In the genomic region with DNA sequence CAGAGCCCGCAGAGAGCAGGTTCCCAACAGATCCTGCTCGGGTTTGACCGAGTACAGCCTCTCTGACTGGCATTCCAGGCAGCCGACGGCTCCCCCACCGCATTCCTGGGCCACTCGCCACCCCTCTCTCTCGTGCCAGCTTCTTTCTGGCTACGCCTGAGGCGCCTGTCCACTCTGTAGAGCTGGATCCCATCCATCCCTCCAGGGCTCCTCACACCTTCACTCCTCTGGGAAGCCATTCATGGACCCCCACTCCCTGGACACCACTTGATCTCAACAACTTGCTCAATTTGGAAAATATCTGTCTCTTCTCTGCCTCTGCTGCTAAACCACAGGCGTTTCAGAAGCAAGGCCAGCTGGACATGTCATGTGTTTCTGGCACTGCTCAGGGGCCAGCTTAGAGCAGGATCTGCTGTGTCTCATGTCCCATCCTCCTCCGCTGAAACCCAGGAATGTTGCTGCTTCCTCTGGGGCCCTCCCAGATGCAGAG, we compare ENCODE assay signal across 16 cellular contexts. TPM values are rescaled to one million over a fixed set of nuclear protein-coding genes. Genes with fewer than 3 reads are reported as not detected.
DNase-seq lines count a peak whose midpoint lies in the region; ATAC-seq and TF ChIP-seq lines count a peak whose summit lies in the region.
"Had no signal": no experiment of that assay in that cellular context is flagged by ENCODE, and none has a peak within 500 bp of the region (broad histone marks: within the 10 kb centered on the region; RNA-seq: fewer than 3 reads in every experiment).

No MANE protein-coding gene starts in this region.

- ATAC-seq in gastroesophageal sphincter = peak; percentile 82
- ATAC-seq: activated T-helper 17 cell treated with anti-CD3 and anti-CD28 coated beads, Interleukin-2, amount 50 U/mL, for 72 hours had no signal

- H3K36me3 ChIP-seq in MG63 = no peaks in the 10 kb centered on the region
- peaks cover 0 to 49% of the 10 kb centered on the region in 2 donors for H3K36me3 ChIP-seq in gastroesophageal sphincter
- H3K36me3 ChIP-seq: brain microvascular endothelial cell had no signal

- H3K9me3 Mint-ChIP-seq in endothelial cell (ENCODE audit: unreplicated experiment) = no peaks in the 10 kb centered on the region
- H3K9me3 Mint-ChIP-seq: activated T-helper 17 cell treated with anti-CD3 and anti-CD28 coated beads, Interleukin-2, amount 50 U/mL, for 72 hours; immature natural killer cell; nephron had no signal

- H3K27me3 Mint-ChIP-seq in endothelial cell (ENCODE audit: unreplicated experiment) = peaks cover 9% of the 10 kb centered on the region

- H3K4me3 Mint-ChIP-seq in endothelial cell (ENCODE audit: unreplicated experiment) = no peak overlapping the region
- H3K4me3 Mint-ChIP-seq: activated T-helper 17 cell treated with anti-CD3 and anti-CD28 coated beads, Interleukin-2, amount 50 U/mL, for 72 hours; B cell; immature natural killer cell; nephron had no signal

- no peak overlapping the region for H3K27ac Mint-ChIP-seq in endothelial cell (ENCODE audit: unreplicated experiment)
- H3K27ac Mint-ChIP-seq: activated T-helper 17 cell treated with anti-CD3 and anti-CD28 coated beads, Interleukin-2, amount 50 U/mL, for 72 hours; B cell; immature natural killer cell had no signal

- DNase-seq in AG09319 (ENCODE audit: extremely low read depth, low read depth) (peak; percentile 14), MG63 (peak; percentile 90), myocyte (ENCODE audit: low read depth) (peak; percentile 84), cortex of kidney (lab: John Stamatoyannopoulos, UW) (no peak), posterior vena cava (ENCODE audit: low spot score) (no peak), endothelial cell (ENCODE audit: low spot score) (no peak), SW 1271 (lab: John Stamatoyannopoulos, UW) (no peak)
- DNase-seq: brain microvascular endothelial cell; immature natural killer cell; Kasumi-1; stimulated activated CD8-positive, alpha-beta memory T cell treated with anti-CD3 and anti-CD28 coated beads, Interleukin-4, amount 100 ng/mL, for 48 hours had no signal

- H3K9me3 ChIP-seq in MG63 = no peaks in the 10 kb centered on the region
- H3K9me3 ChIP-seq in gastroesophageal sphincter = no peaks in the 10 kb centered on the region

- H3K4me3 ChIP-seq in MG63 = no peak overlapping the region
- no peak overlapping the region for H3K4me3 ChIP-seq in gastroesophageal sphincter

- 20 to 43% methylated on average over 7 to 9 of the region's 12 CpGs for WGBS in gastroesophageal sphincter (ENCODE audit: low coverage in 1 of 2), 2 donors

- H3K4me1 ChIP-seq in gastroesophageal sphincter = peaks cover 0 to 21% (median 9%) of the 10 kb centered on the region in 3 donors

- H3K27ac ChIP-seq in gastroesophageal sphincter = peak overlapping the region in 3 of 4 donors; percentile 5 to 51 (median 44)
- H3K27ac ChIP-seq: brain microvascular endothelial cell had no signal

- H3K36me3 Mint-ChIP-seq in endothelial cell (ENCODE audit: low read depth, unreplicated experiment) = peaks cover 4% of the 10 kb centered on the region
- H3K36me3 Mint-ChIP-seq: immature natural killer cell had no signal

- TF ChIP-seq EP300 in gastroesophageal sphincter (IDR thresholded peaks at IDR 0.05) = no peak

- no peaks in the 10 kb centered on the region for H3K27me3 ChIP-seq in MG63
- H3K27me3 ChIP-seq in gastroesophageal sphincter = no peaks in the 10 kb centered on the region
- H3K27me3 ChIP-seq: brain microvascular endothelial cell had no signal

- intact Hi-C loops in posterior vena cava (cut with DNase I) = no loop called here

- TF ChIP-seq CTCF in AG09319 (IDR thresholded peaks at IDR 0.05; ENCODE audit: low read depth, low read length) (no peak), gastroesophageal sphincter (IDR thresholded peaks at IDR 0.05) (no peak), endothelial cell (IDR thresholded peaks at IDR 0.05; ENCODE audit: unreplicated experiment) (no peak)

- TF ChIP-seq POLR2A in gastroesophageal sphincter (IDR thresholded peaks at IDR 0.05) = no peak

- no peaks in the 10 kb centered on the region for H3K4me1 Mint-ChIP-seq in endothelial cell (ENCODE audit: unreplicated experiment)
- H3K4me1 Mint-ChIP-seq: activated T-helper 17 cell treated with anti-CD3 and anti-CD28 coated beads, Interleukin-2, amount 50 U/mL, for 72 hours; B cell; immature natural killer cell had no signal

RNA-seq across cellular contexts. Expression of a gene that starts 30.6 kb away (rescaled TPM):
- not detected in 2 replicates for total RNA-seq in MG63 (2014; rRNA removed; shearing (Covaris generic); ENCODE audit: low replicate concordance)
- total RNA-seq in gastroesophageal sphincter = 1 to 10 TPM in 2 of 4 donors, under 1 TPM in 1, not detected in 1; 0.81 to 2.6 (median 1.1) TPM
- total RNA-seq in myocyte = 0.26 and 0.56 TPM in 2 replicates
- polyA plus RNA-seq in myocyte (2012) = 4.4 TPM
- under 1 TPM in 1 of 2 donors, not detected in 1; 0.19 TPM for total RNA-seq in posterior vena cava
- total RNA-seq in endothelial cell (ENCODE audit: unreplicated experiment) = not detected
- total RNA-seq: epithelial cell of proximal tubule had no signal

RNA-seq across cellular contexts. Expression of a gene that starts 45.3 kb away (rescaled TPM):
- total RNA-seq in MG63 (2014; rRNA removed; shearing (Covaris generic); ENCODE audit: low replicate concordance) = not detected in 2 replicates
- total RNA-seq in gastroesophageal sphincter (10 to 100 TPM in 3 of 4 donors, 1 to 10 TPM in 1; 7.0 to 23.4 (median 12.3) TPM), myocyte (0.13 TPM in 1 of 2 replicates, not detected in the other), posterior vena cava (10 to 100 TPM; 11.3 to 13.4 TPM), endothelial cell (ENCODE audit: unreplicated experiment) (18.4 TPM)
- 0.20 TPM for polyA plus RNA-seq in myocyte (2012)
- polyA plus RNA-seq: immature natural killer cell had no signal

RNA-seq across cellular contexts. Expression of a gene that starts 51.3 kb away (rescaled TPM):
- 18.8 and 20.4 TPM in 2 replicates for total RNA-seq in MG63 (2014; rRNA removed; shearing (Covaris generic); ENCODE audit: low replicate concordance)
- total RNA-seq in gastroesophageal sphincter (10 to 100 TPM; 14.4 to 25.3 (median 17.1) TPM), myocyte (18.6 and 20.1 TPM in 2 replicates), posterior vena cava (1 to 10 TPM; 7.6 to 9.1 TPM), endothelial cell (ENCODE audit: unreplicated experiment) (19.7 TPM)
- polyA plus RNA-seq in myocyte (2012) = 10.7 TPM

Comparison
In these comparisons a context has a peak if more than half of its experiments do, and no peak if none do; other contexts are left out.
1. DNase-seq: peak in AG09319 (single experiment), MG63 (single experiment) and myocyte (single experiment); none in cortex of kidney (single experiment), posterior vena cava (single experiment), endothelial cell (single experiment) and SW 1271 (0 of 2).